1 cellular context compared by ENCODE assay signal in genomic region chr20:16714765-16715164, GRCh38.
TF ChIP-seq lines count a peak whose summit lies in the region.

No MANE protein-coding gene starts in this region.

TF ChIP-seq in HepG2, 621 proteins besides CTCF, POLR2A, EP300 and RAD21:
- TF ChIP-seq PRDM15 (CRISPR knock-in tag; IDR thresholded peaks at IDR 0.05) (no peak), ZBTB20 (CRISPR knock-in tag; IDR thresholded peaks at IDR 0.05; ENCODE audit: borderline replicate concordance, low read depth) (no peak), ZNF768 (CRISPR knock-in tag; IDR thresholded peaks at IDR 0.05) (no peak)
TF ChIP-seq in HepG2: peak in this region for 0.
